8 cellular contexts compared by ENCODE assay signal in genomic region chr1:43649131-43649477, GRCh38. TPM values are rescaled to one million over a fixed set of nuclear protein-coding genes. Genes with fewer than 3 reads are reported as not detected.
DNase-seq lines count a peak whose midpoint lies in the region; ATAC-seq and TF ChIP-seq lines count a peak whose summit lies in the region.
"Not testable (repeated sequence)": the region's sequence is repeated elsewhere in the genome, so short reads cannot be mapped to it uniquely, and the experiment has no call there.

No MANE protein-coding gene starts in this region.

- H3K9me3 ChIP-seq in DOHH2 (ENCODE audit: control insufficient read depth, insufficient read depth, low read length); NT2/D1 (ENCODE audit: insufficient read depth, low read length); mesodermal cell (ENCODE audit: control insufficient read depth, low read length); upper lobe of right lung: not testable (repeated sequence)

- H3K4me3 ChIP-seq in DOHH2 (ENCODE audit: low read length) (peak overlapping the region; percentile 90), NT2/D1 (ENCODE audit: insufficient read length, low read depth) (peak overlapping the region; percentile 99), mesodermal cell (ENCODE audit: extremely low read depth, insufficient read depth, low read length, poor library complexity, severe bottlenecking) (peak overlapping the region; percentile 93), rectal smooth muscle tissue (ENCODE audit: low read length) (peak overlapping the region; percentile 94), upper lobe of right lung (peak overlapping the region; percentile 93)

- WGBS in mesodermal cell (ENCODE audit: insufficient coverage in 2 of 2), 2 experiments, result 39 to 55% methylated on average over 3 to 11 of the region's 16 CpGs

- peaks cover 22% of the 10 kb centered on the region for H3K36me3 Mint-ChIP-seq in activated T-cell treated with anti-CD3 and anti-CD28 coated beads, Interleukin-2, amount 50 U/mL, for 24 hours (ENCODE audit: low read depth)
- H3K36me3 Mint-ChIP-seq in central memory CD8-positive, alpha-beta T cell (ENCODE audit: insufficient read depth), result peaks cover 23% of the 10 kb centered on the region
- H3K36me3 Mint-ChIP-seq in glutamatergic neuron (ENCODE audit: unreplicated experiment), result not testable (repeated sequence)

- intact Hi-C loops in upper lobe of right lung (cut with DNase I), result not testable (repeated sequence)

- H3K36me3 ChIP-seq in DOHH2 (ENCODE audit: control insufficient read depth, low read length) (peaks cover 11% of the 10 kb centered on the region), NT2/D1 (ENCODE audit: insufficient read depth, insufficient read length, low read length) (peaks cover 11% of the 10 kb centered on the region), mesodermal cell (ENCODE audit: control insufficient read depth, insufficient read depth, low read length) (peaks cover 15% of the 10 kb centered on the region), upper lobe of right lung (peaks cover 11% of the 10 kb centered on the region)
- H3K36me3 ChIP-seq in rectal smooth muscle tissue (ENCODE audit: control insufficient read depth, insufficient read depth, low read length), result not testable (repeated sequence)

- peaks cover 34% of the 10 kb centered on the region for H3K79me2 ChIP-seq in DOHH2 (ENCODE audit: control insufficient read depth, low read length)

- H3K27me3 ChIP-seq in DOHH2 (ENCODE audit: control insufficient read depth, low read length), result peaks cover 14% of the 10 kb centered on the region
- H3K27me3 ChIP-seq in NT2/D1 (ENCODE audit: insufficient read depth, insufficient read length); rectal smooth muscle tissue (ENCODE audit: control insufficient read depth, insufficient read depth, low read length); upper lobe of right lung: not testable (repeated sequence)

- H3K4me2 ChIP-seq in DOHH2 (ENCODE audit: low read length), result peak overlapping the region; percentile 91

- peak overlapping the region; percentile 99 for H3K4me3 Mint-ChIP-seq in activated T-cell treated with anti-CD3 and anti-CD28 coated beads, Interleukin-2, amount 50 U/mL, for 24 hours
- peak overlapping the region; percentile 94 for H3K4me3 Mint-ChIP-seq in central memory CD8-positive, alpha-beta T cell
- peak overlapping the region; percentile 97 for H3K4me3 Mint-ChIP-seq in glutamatergic neuron (ENCODE audit: unreplicated experiment)

- peak overlapping the region; percentile 77 for H3K9ac ChIP-seq in NT2/D1 (ENCODE audit: insufficient read length, low read depth)
- H3K9ac ChIP-seq in rectal smooth muscle tissue (ENCODE audit: low read length), result peak overlapping the region; percentile 83

- ATAC-seq in central memory CD8-positive, alpha-beta T cell (replicated peaks; ENCODE audit: extremely low read depth, poor library complexity, severe bottlenecking); upper lobe of right lung: not testable (repeated sequence)

- not testable (repeated sequence) for DNase-seq in NT2/D1 (ENCODE audit: low read depth, low spot score); activated T-cell treated with anti-CD3 and anti-CD28 coated beads, Interleukin-2, amount 50 U/mL, for 24 hours; central memory CD8-positive, alpha-beta T cell (ENCODE audit: low spot score in 2 of 2); glutamatergic neuron; upper lobe of right lung

- H3K27me3 Mint-ChIP-seq in activated T-cell treated with anti-CD3 and anti-CD28 coated beads, Interleukin-2, amount 50 U/mL, for 24 hours; central memory CD8-positive, alpha-beta T cell; glutamatergic neuron (ENCODE audit: unreplicated experiment): not testable (repeated sequence)

- peak overlapping the region; percentile 99 for H3K27ac Mint-ChIP-seq in activated T-cell treated with anti-CD3 and anti-CD28 coated beads, Interleukin-2, amount 50 U/mL, for 24 hours
- peak overlapping the region; percentile 44 for H3K27ac Mint-ChIP-seq in central memory CD8-positive, alpha-beta T cell (ENCODE audit: low read depth)
- H3K27ac Mint-ChIP-seq in glutamatergic neuron (ENCODE audit: unreplicated experiment), result peak overlapping the region; percentile 98

- H3K4me1 ChIP-seq in DOHH2 (ENCODE audit: control insufficient read depth, low read length) (peaks cover 16% of the 10 kb centered on the region), mesodermal cell (ENCODE audit: control insufficient read depth, insufficient read depth, low read length, poor library complexity, severe bottlenecking) (peaks cover 16% of the 10 kb centered on the region), rectal smooth muscle tissue (ENCODE audit: control insufficient read depth, insufficient read depth, low read length) (peaks cover 11% of the 10 kb centered on the region), upper lobe of right lung (peaks cover 16% of the 10 kb centered on the region)
- not testable (repeated sequence) for H3K4me1 ChIP-seq in NT2/D1 (ENCODE audit: insufficient read depth, insufficient read length)

- not testable (repeated sequence) for H4K20me1 ChIP-seq in DOHH2 (ENCODE audit: control insufficient read depth, insufficient read depth, low read depth, low read length)

- not testable (repeated sequence) for TF ChIP-seq CTCF in DOHH2 (IDR thresholded peaks at IDR 0.05; ENCODE audit: low read depth, low read length, poor library complexity, severe bottlenecking); glutamatergic neuron (IDR thresholded peaks at IDR 0.05; ENCODE audit: partially characterized antibody, unreplicated experiment); upper lobe of right lung (IDR thresholded peaks at IDR 0.05)

- not testable (repeated sequence) for H3F3A ChIP-seq in DOHH2 (ENCODE audit: control insufficient read depth, insufficient read depth)

- peaks cover 28% of the 10 kb centered on the region for H3K4me1 Mint-ChIP-seq in activated T-cell treated with anti-CD3 and anti-CD28 coated beads, Interleukin-2, amount 50 U/mL, for 24 hours (ENCODE audit: low read depth)
- H3K4me1 Mint-ChIP-seq in central memory CD8-positive, alpha-beta T cell, result peaks cover 35% of the 10 kb centered on the region
- H3K4me1 Mint-ChIP-seq in glutamatergic neuron (ENCODE audit: low read depth, unreplicated experiment), result peaks cover 14% of the 10 kb centered on the region

- not testable (repeated sequence) for H3K9me2 ChIP-seq in DOHH2 (replicated peaks; ENCODE audit: control insufficient read depth, low read length)

- H3K27ac ChIP-seq in DOHH2 (ENCODE audit: low read depth, low read length) (peak overlapping the region; percentile 36), mesodermal cell (ENCODE audit: low read depth, low read length, severe bottlenecking) (peak overlapping the region; percentile 95), rectal smooth muscle tissue (ENCODE audit: low read depth, low read length) (peak overlapping the region; percentile 97), upper lobe of right lung (peak overlapping the region; percentile 90)

- H3K9me3 Mint-ChIP-seq in activated T-cell treated with anti-CD3 and anti-CD28 coated beads, Interleukin-2, amount 50 U/mL, for 24 hours; central memory CD8-positive, alpha-beta T cell: not testable (repeated sequence)
- peaks cover 13% of the 10 kb centered on the region for H3K9me3 Mint-ChIP-seq in glutamatergic neuron (ENCODE audit: unreplicated experiment)

RNA-seq across cellular contexts. Expression of gene KDM4A, which starts 0.8 kb away (rescaled TPM):
- total RNA-seq in glutamatergic neuron (ENCODE audit: unreplicated experiment) (112 TPM), upper lobe of right lung (40.4 TPM)
- polyA plus RNA-seq in mesodermal cell (2013, experiment 1 of 2), result 37.0 TPM
- 33.3 TPM for polyA plus RNA-seq in mesodermal cell (2013, experiment 2 of 2)

RNA-seq across cellular contexts. Expression of gene ST3GAL3, which starts 58.2 kb away (rescaled TPM):
- total RNA-seq in glutamatergic neuron (ENCODE audit: unreplicated experiment) (16.5 TPM), upper lobe of right lung (20.5 TPM)
- 22.4 TPM for polyA plus RNA-seq in mesodermal cell (2013, experiment 1 of 2)
- 16.2 TPM for polyA plus RNA-seq in mesodermal cell (2013, experiment 2 of 2)

Comparison
In these comparisons a context has a peak if more than half of its experiments do, and no peak if none do; other contexts are left out.
1. H3K27ac ChIP-seq: peak in every context shown above with its lines; median percentile 97 in rectal smooth muscle tissue; 95 in mesodermal cell; 90 in upper lobe of right lung; 36 in DOHH2.
2. H3K27ac Mint-ChIP-seq: peak in every context shown above with its lines; median percentile 99 in activated T-cell treated with anti-CD3 and anti-CD28 coated beads, Interleukin-2, amount 50 U/mL, for 24 hours; 98 in glutamatergic neuron; 44 in central memory CD8-positive, alpha-beta T cell.